ENCODE assay signal across 1 cellular context in the genomic region with DNA sequence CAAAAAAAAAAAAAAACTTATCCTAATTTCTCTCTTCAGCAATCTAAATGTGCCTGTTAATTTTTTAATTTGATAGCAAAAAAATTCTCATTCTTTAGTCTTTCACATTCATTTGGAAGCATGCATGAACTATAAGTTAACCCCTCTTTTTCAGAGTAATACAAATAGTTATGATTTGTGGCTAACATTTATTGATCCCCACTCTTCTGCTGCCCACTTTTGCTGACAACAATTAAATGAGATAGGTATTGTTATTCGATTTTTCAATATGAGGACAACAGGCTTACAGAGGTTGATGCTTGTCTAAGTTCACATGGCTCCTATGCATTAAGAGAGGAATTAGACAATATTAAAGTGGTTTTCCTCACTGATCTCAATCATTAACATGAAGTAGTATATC.
TF ChIP-seq lines count a peak whose summit lies in the region.

No MANE protein-coding gene starts in this region.

TF ChIP-seq in K562, 482 proteins besides CTCF, POLR2A, EP300 and RAD21:
- TF ChIP-seq COPS2 (conservative IDR thresholded peaks at IDR 0.05) = no peak
- TF ChIP-seq ZNF316 (IDR thresholded peaks at IDR 0.05) = peak; percentile 15; the same call in 1 of the 2 replicates
